17 cellular contexts compared by ENCODE assay signal in genomic region chr2:141889788-141890187, GRCh38.
DNase-seq lines count a peak whose midpoint lies in the region; ATAC-seq and TF ChIP-seq lines count a peak whose summit lies in the region.
"Had no signal": no experiment of that assay in that cellular context is flagged by ENCODE, and none has a peak within 500 bp of the region (broad histone marks: within the 10 kb centered on the region; RNA-seq: fewer than 3 reads in every experiment).

No MANE protein-coding gene starts in this region.

- no peak for TF ChIP-seq CTCF in neural progenitor cell (IDR thresholded peaks at IDR 0.05)

- no peak overlapping the region for H2AFZ ChIP-seq in neural progenitor cell (replicated peaks)

- H3K4me1 ChIP-seq in neural progenitor cell: no peaks in the 10 kb centered on the region
- H3K4me1 ChIP-seq: A549 had no signal

- no peaks in the 10 kb centered on the region for H3K36me3 Mint-ChIP-seq in neural progenitor cell
- H3K36me3 Mint-ChIP-seq: CD14-positive monocyte; CD8-positive, alpha-beta T cell had no signal

- no peak overlapping the region for H3K4me3 ChIP-seq in neural progenitor cell
- H3K4me3 ChIP-seq: A549 had no signal

- no peaks in the 10 kb centered on the region for H4K20me1 ChIP-seq in neural progenitor cell (ENCODE audit: low read depth)

- peak in 3 of 61 donors; percentile 4 to 9 (median 8) for DNase-seq in caudate nucleus (lab: John Stamatoyannopoulos, UW)
- DNase-seq in hippocampal formation (lab: John Stamatoyannopoulos, UW): peak; percentile 13 to 18
- peak; percentile 8 for DNase-seq in neural progenitor cell (ENCODE audit: low spot score)
- no peak for DNase-seq in stimulated activated CD4-positive, alpha-beta T cell treated with anti-CD3 and anti-CD28 coated beads, Interleukin-4, amount 100 ng/mL, for 24 hours
- DNase-seq in SKM-1 (lab: John Stamatoyannopoulos, UW; ENCODE audit: unreplicated experiment): no peak
- DNase-seq in central memory CD4-positive, alpha-beta T cell: no peak
- DNase-seq: CD8-positive, alpha-beta T cell; COR-L47; DMS153; DMS79 treated with DMSO at 0.1 percent for 48 hours; EL; GDM1; HCEC 1CT had no signal

- H3K4me1 Mint-ChIP-seq in neural progenitor cell: no peaks in the 10 kb centered on the region
- H3K4me1 Mint-ChIP-seq: CD14-positive monocyte had no signal

- no peak overlapping the region for H3K4me3 Mint-ChIP-seq in neural progenitor cell
- H3K4me3 Mint-ChIP-seq: CD14-positive monocyte; CD8-positive, alpha-beta T cell had no signal

- H3K9me3 ChIP-seq in neural progenitor cell (ENCODE audit: low read depth): no peaks in the 10 kb centered on the region
- H3K9me3 ChIP-seq: A549 had no signal

- no peaks in the 10 kb centered on the region for H3F3A ChIP-seq in neural progenitor cell (ENCODE audit: low read depth)

- no peak overlapping the region for H3K27ac Mint-ChIP-seq in neural progenitor cell
- H3K27ac Mint-ChIP-seq: CD14-positive monocyte; CD8-positive, alpha-beta T cell had no signal

- no peaks in the 10 kb centered on the region for H3K9me3 Mint-ChIP-seq in neural progenitor cell

- no peak for ATAC-seq in GM21619 (IDR thresholded peaks at IDR 0.05; ENCODE audit: unreplicated experiment)
- ATAC-seq: A549; CD8-positive, alpha-beta T cell; HepG2 had no signal

- H3K36me3 ChIP-seq in neural progenitor cell: no peaks in the 10 kb centered on the region

- no peaks in the 10 kb centered on the region for H3K27me3 ChIP-seq in neural progenitor cell

- no peaks in the 10 kb centered on the region for H3K27me3 Mint-ChIP-seq in neural progenitor cell (ENCODE audit: insufficient read depth, low read depth)

- no peak overlapping the region for H3K4me2 ChIP-seq in neural progenitor cell
- H3K4me2 ChIP-seq: A549 had no signal

- H3K9ac ChIP-seq in neural progenitor cell: no peak overlapping the region

- H3K79me2 ChIP-seq in neural progenitor cell (ENCODE audit: low read depth): no peaks in the 10 kb centered on the region

- H3K27ac ChIP-seq in caudate nucleus (ENCODE audit: low read depth, low read length) (peak overlapping the region; percentile 83), neural progenitor cell (no peak overlapping the region)
- H3K27ac ChIP-seq: A549 had no signal

Comparison
In these comparisons a context has a peak if more than half of its experiments do, and no peak if none do; other contexts are left out.
1. DNase-seq: peak in hippocampal formation (2 of 2) and neural progenitor cell (single experiment); none in stimulated activated CD4-positive, alpha-beta T cell treated with anti-CD3 and anti-CD28 coated beads, Interleukin-4, amount 100 ng/mL, for 24 hours (single experiment), SKM-1 (single experiment) and central memory CD4-positive, alpha-beta T cell (single experiment).